ENCODE assay signal across 1 cellular context in the genomic region with DNA sequence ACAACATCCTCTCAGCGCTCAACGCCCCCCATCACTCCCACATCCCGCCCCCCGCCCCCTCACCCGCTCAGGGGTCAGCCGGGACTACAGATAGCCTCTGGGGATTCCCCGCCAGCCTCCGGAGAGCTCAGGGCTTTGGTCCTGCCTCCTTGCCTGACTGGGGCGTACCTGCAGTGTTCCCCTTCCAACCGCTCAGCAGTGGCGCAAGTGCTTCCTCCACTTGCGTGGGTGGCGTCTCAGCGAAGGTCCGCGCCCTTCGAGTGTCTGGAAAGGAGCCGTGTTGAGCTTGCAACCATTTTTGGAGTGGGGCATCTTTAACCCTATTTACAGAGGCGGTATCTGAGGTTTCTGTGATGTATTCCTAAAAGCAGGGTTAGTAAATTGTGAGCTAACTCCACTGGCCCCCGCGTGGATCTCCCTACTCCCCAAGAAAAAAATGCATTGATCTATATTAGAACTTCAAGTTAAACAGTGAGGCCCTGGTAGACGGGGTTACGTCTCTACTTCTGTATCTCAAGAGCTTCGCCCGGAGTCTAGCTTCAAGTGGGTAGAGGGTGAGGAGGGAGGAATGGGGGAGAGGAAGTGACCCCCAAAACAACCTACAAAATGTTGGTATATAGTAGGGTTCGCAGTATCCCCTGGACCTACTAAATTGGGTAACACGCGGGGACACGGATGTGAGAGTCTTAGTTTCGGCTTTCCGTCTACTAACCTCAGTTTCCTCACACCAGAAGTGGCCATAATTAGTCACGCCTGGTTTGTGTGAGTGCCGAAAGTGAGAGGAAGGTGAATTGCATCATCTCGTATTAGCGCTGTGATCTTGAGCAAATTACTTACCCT.
TF ChIP-seq lines count a peak whose summit lies in the region.

No MANE protein-coding gene starts in this region.

TF ChIP-seq in IMR-90, 13 proteins besides CTCF, POLR2A, EP300 and RAD21 (continued from another document):
- no peak for TF ChIP-seq NFE2L2 (IDR thresholded peaks at IDR 0.05; ENCODE audit: low read depth, low read length)
- TF ChIP-seq CEBPB (IDR thresholded peaks at IDR 0.05; ENCODE audit: low read depth, low read length): peak; percentile 56
- TF ChIP-seq, protein P1, sequence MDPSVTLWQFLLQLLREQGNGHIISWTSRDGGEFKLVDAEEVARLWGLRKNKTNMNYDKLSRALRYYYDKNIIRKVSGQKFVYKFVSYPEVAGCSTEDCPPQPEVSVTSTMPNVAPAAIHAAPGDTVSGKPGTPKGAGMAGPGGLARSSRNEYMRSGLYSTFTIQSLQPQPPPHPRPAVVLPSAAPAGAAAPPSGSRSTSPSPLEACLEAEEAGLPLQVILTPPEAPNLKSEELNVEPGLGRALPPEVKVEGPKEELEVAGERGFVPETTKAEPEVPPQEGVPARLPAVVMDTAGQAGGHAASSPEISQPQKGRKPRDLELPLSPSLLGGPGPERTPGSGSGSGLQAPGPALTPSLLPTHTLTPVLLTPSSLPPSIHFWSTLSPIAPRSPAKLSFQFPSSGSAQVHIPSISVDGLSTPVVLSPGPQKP (IDR thresholded peaks at IDR 0.05; ENCODE audit: borderline replicate concordance, low read depth, low read length): no peak
- TF ChIP-seq SMC3 (IDR thresholded peaks at IDR 0.05; ENCODE audit: low read depth, low read length): no peak
- no peak for TF ChIP-seq MAFK (IDR thresholded peaks at IDR 0.05; ENCODE audit: low read depth, low read length)
